8 cellular contexts compared by ENCODE assay signal in the genomic region with DNA sequence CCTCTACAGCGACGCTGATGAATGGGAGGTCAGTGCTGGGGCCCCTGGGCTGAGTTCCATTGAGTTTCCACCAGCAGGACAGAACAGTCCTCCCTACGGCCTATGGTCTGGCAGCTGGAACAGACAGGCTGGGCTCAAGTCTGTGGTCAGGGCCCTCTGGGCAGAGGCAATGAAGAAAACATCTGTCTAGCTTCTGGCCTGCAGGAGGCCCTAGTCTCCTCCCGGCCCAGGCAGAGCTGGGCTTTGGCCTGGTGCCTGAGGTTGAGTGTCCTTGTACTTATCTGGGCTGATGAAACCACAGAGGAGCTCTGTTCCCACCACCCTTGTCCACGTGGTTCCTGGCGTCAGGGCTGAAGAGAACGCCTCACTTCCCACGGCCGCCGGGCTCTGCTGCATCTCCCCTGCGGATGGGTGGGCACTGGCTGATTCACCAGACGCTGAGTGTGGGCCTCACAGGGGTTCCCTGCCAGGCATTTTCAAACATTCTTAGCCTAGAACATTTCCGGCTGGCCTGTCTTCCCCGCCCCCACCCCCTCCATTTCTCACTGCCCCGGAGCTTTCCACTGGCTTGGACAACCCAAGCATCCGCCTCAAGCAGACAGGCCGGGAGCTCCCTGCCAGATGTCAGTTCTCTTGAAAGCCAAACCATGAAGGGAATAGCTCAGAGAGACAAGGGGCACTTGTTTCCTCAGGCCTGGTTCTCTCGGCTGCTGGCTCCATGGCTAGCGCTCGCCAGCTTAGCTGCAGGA. TPM values are rescaled to one million over a fixed set of nuclear protein-coding genes. Genes with fewer than 3 reads are reported as not detected.
DNase-seq lines count a peak whose midpoint lies in the region; ATAC-seq and FAIRE-seq lines count a peak whose summit lies in the region.

No MANE protein-coding gene starts in this region.

- H3K4me1 ChIP-seq in esophagus (ENCODE audit: control insufficient read depth in 2 of 2, insufficient read depth in 2 of 2, low read length in 1 of 2), result peaks cover 17 to 37% of the 10 kb centered on the region in 2 donors
- peaks cover 37% of the 10 kb centered on the region for H3K4me1 ChIP-seq in muscle layer of colon (ENCODE audit: insufficient read depth, low read length)
- H3K4me1 ChIP-seq in aorta (ENCODE audit: control insufficient read depth in 1 of 2, insufficient read depth in 2 of 2, low read length in 2 of 2), result no peaks in the 10 kb centered on the region

- H3K27me3 ChIP-seq in esophagus (ENCODE audit: control insufficient read depth in 1 of 2, insufficient read depth in 2 of 2, low read length in 2 of 2) (no peaks in the 10 kb centered on the region), muscle layer of colon (ENCODE audit: control insufficient read depth in 1 of 2, insufficient read depth in 2 of 2, low read length in 2 of 2) (no peaks in the 10 kb centered on the region), aorta (ENCODE audit: control insufficient read depth in 1 of 2, insufficient read depth in 2 of 2, low read length in 1 of 2) (no peaks in the 10 kb centered on the region)

- DNase-seq in COLO829 (ENCODE audit: low spot score) (peak; percentile 80), GM19239 (ENCODE audit: insufficient read length, low spot score) (peak; percentile 28), SKM-1 treated with dmso at 0.1 percent for 144 hours (lab: John Stamatoyannopoulos, UW; ENCODE audit: unreplicated experiment) (peak; percentile 78), aorta (peak; percentile 97 to 98), NCI-H2171 (lab: John Stamatoyannopoulos, UW) (no peak)

- no peaks in the 10 kb centered on the region for H3K9me3 ChIP-seq in esophagus (ENCODE audit: control insufficient read depth in 2 of 2, insufficient read depth in 1 of 2, low read depth in 1 of 2, low read length in 1 of 2)
- no peaks in the 10 kb centered on the region for H3K9me3 ChIP-seq in muscle layer of colon (ENCODE audit: low read length)
- H3K9me3 ChIP-seq in aorta (ENCODE audit: control insufficient read depth, low read length), result no peaks in the 10 kb centered on the region

- H3K36me3 ChIP-seq in esophagus (ENCODE audit: control insufficient read depth in 2 of 2, insufficient read depth in 2 of 2, low read length in 1 of 2) (peaks cover 5 to 12% of the 10 kb centered on the region in 2 donors), muscle layer of colon (ENCODE audit: insufficient read depth, low read length) (peaks cover 3% of the 10 kb centered on the region), aorta (ENCODE audit: control insufficient read depth in 1 of 2, insufficient read depth in 2 of 2, low read length in 1 of 2) (no peaks in the 10 kb centered on the region)

- H3K9ac ChIP-seq in muscle layer of colon (ENCODE audit: low read length), result no peak overlapping the region

- ATAC-seq in HG03280 (IDR thresholded peaks at IDR 0.05; ENCODE audit: unreplicated experiment) (peak; percentile 26), aorta (ENCODE audit: low FRiP score) (peak; percentile 93)

- WGBS in esophagus, 2 donors, result 51 to 53% methylated on average over 20 of the region's 20 CpGs
- 7% methylated on average over 20 of the region's 20 CpGs for WGBS in aorta, 2 donors

- FAIRE-seq in GM19239 (lab: Jason Lieb, UNC), result no peak

- intact Hi-C loops in aorta (cut with DNase I), result loop anchor here (1.0 to 2.0 kb wide), 3 partner anchors 13 to 161 kb away; no protein-coding TSS in a partner anchor

- H3K27ac ChIP-seq in esophagus (ENCODE audit: low read depth in 2 of 2, low read length in 1 of 2), result peak overlapping the region; percentile 76 to 92
- H3K27ac ChIP-seq in muscle layer of colon (ENCODE audit: low read depth, low read length), result peak overlapping the region; percentile 64
- H3K27ac ChIP-seq in aorta (ENCODE audit: low read depth in 1 of 2, low read length in 2 of 2), result peak overlapping the region; percentile 20 to 42

- H3K4me3 ChIP-seq in esophagus (ENCODE audit: low read depth in 1 of 2, low read length in 2 of 2) (peak overlapping the region in 1 of 2 donors; percentile 23), muscle layer of colon (ENCODE audit: low read depth in 1 of 2, low read length in 2 of 2) (peak overlapping the region; percentile 4 to 17), aorta (ENCODE audit: low read length in 2 of 2) (no peak overlapping the region)

RNA-seq across cellular contexts. Expression of gene PPCDC, which starts 20.3 kb away (rescaled TPM):
- polyA plus RNA-seq in esophagus (10 to 100 TPM; 19.1 to 25.9 TPM), aorta (10 to 100 TPM; 13.8 to 22.6 TPM)
- 10 to 100 TPM in 1 of 2 donors, 1 to 10 TPM in 1; 8.2 to 16.5 TPM for total RNA-seq in aorta

RNA-seq across cellular contexts. Expression of gene SCAMP5, which starts 48.3 kb away (rescaled TPM):
- polyA plus RNA-seq in esophagus, result under 1 TPM; 0.24 to 0.41 TPM
- 1 to 10 TPM; 3.7 to 5.8 TPM for total RNA-seq in aorta
- 1 to 10 TPM in 1 of 2 donors, under 1 TPM in 1; 0.64 to 9.4 TPM for polyA plus RNA-seq in aorta

Comparison
In these comparisons a context has a peak if more than half of its experiments do, and no peak if none do; other contexts are left out.
1. H3K27ac ChIP-seq: peak in every context shown above with its lines; median percentile 84 in esophagus; 64 in muscle layer of colon; 31 in aorta.
2. H3K4me3 ChIP-seq: peak in muscle layer of colon (2 of 2); none in aorta (0 of 2).